Comparison of ENCODE assay signal across 24 cellular contexts in the genomic region with DNA sequence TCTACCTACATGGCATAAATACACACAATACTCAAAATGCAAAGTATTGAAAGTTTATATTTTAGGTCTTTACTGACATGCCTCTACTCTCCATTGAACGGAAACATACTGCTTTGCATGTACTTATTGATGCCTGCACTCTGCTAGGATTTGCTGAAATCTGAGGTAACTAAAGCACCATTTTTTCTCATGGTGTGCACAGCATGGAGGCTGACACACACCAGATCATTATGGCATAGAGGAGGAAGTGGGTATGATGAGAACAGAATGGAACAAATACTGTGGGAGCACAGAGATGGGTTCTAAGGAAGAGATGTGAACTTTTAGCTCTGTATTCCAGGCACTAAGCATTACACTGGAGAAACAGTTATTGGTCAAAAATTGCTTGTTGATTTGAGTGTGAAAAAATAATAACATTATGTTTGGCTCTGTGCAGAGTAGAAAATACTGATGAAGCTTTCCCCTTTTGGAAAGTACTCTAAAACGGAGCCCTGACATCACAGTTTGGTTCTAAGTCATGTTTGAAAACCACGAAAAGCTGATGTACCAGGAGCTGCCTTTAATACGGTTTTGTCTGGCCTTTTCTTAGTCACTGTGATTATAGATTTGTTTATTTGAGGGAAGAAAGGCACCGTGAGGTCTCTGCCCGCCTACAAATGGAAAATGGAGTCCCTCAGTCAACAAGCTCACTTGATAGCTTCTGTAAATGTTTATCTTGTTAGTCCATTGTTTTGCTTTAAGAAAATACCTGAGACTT. TPM values are rescaled to one million over a fixed set of nuclear protein-coding genes. Genes with fewer than 3 reads are reported as not detected.
A peak's percentile ranks its signal among the peaks of the same experiment; 100 is the strongest.
DNase-seq lines count a peak whose midpoint lies in the region; ATAC-seq lines count a peak whose summit lies in the region.
"Had no signal": no experiment of that assay in that cellular context is flagged by ENCODE, and none has a peak within 500 bp of the region (broad histone marks: within the 10 kb centered on the region; RNA-seq: fewer than 3 reads in every experiment).

No MANE protein-coding gene starts in this region.

- no peaks in the 10 kb centered on the region for H3K36me3 Mint-ChIP-seq in stimulated activated effector memory CD8-positive, alpha-beta T cell treated with anti-CD3 and anti-CD28 coated beads, Interleukin-12 subunit alpha, Interleukin-12 subunit beta, amount 100 ng/mL, for 72 hours
- H3K36me3 Mint-ChIP-seq in activated T-cell treated with anti-CD3 and anti-CD28 coated beads, Interleukin-2, amount 50 U/mL, for 4 hours (ENCODE audit: insufficient read depth): no peaks in the 10 kb centered on the region
- H3K36me3 Mint-ChIP-seq: CD14-positive monocyte; CD8-positive, alpha-beta memory T cell had no signal

- DNase-seq in NCI-H510A treated with DMSO at 0.1 percent for 48 hours (lab: John Stamatoyannopoulos, UW) (peak; percentile 12), NCI-H510A (lab: John Stamatoyannopoulos, UW) (no peak), head of caudate nucleus (no peak)
- no peak for DNase-seq in stimulated activated effector memory CD8-positive, alpha-beta T cell treated with anti-CD3 and anti-CD28 coated beads, Interleukin-12 subunit alpha, Interleukin-12 subunit beta, amount 100 ng/mL, for 72 hours (ENCODE audit: low spot score in 2 of 2)
- DNase-seq in activated T-cell treated with anti-CD3 and anti-CD28 coated beads, Interleukin-2, amount 50 U/mL, for 4 hours: no peak
- DNase-seq in stimulated activated naive CD8-positive, alpha-beta T cell treated with anti-CD3 and anti-CD28 coated beads, Interleukin-15, amount 100 ng/mL, for 72 hours: no peak
- DNase-seq: 8988T; ACHN; AML-193; BE2C; Calu3; CD4-positive, alpha-beta T cell; CD8-positive, alpha-beta memory T cell; DMS53; DMS79 treated with DMSO at 0.1 percent for 48 hours; GF-D8; HFFc6 had no signal

- intact Hi-C loops in head of caudate nucleus (cut with DNase I): no loop called here

- H3K27ac Mint-ChIP-seq in stimulated activated effector memory CD8-positive, alpha-beta T cell treated with anti-CD3 and anti-CD28 coated beads, Interleukin-12 subunit alpha, Interleukin-12 subunit beta, amount 100 ng/mL, for 72 hours: no peak overlapping the region
- H3K27ac Mint-ChIP-seq in stimulated activated naive CD8-positive, alpha-beta T cell treated with anti-CD3 and anti-CD28 coated beads, Interleukin-15, amount 100 ng/mL, for 72 hours: no peak overlapping the region
- H3K27ac Mint-ChIP-seq: CD14-positive monocyte; CD4-positive, alpha-beta T cell; CD8-positive, alpha-beta memory T cell; GM23338; HFFc6 had no signal

- no peak overlapping the region for H3K4me3 Mint-ChIP-seq in stimulated activated effector memory CD8-positive, alpha-beta T cell treated with anti-CD3 and anti-CD28 coated beads, Interleukin-12 subunit alpha, Interleukin-12 subunit beta, amount 100 ng/mL, for 72 hours
- no peak overlapping the region for H3K4me3 Mint-ChIP-seq in activated T-cell treated with anti-CD3 and anti-CD28 coated beads, Interleukin-2, amount 50 U/mL, for 4 hours
- no peak overlapping the region for H3K4me3 Mint-ChIP-seq in stimulated activated naive CD8-positive, alpha-beta T cell treated with anti-CD3 and anti-CD28 coated beads, Interleukin-15, amount 100 ng/mL, for 72 hours
- H3K4me3 Mint-ChIP-seq: CD14-positive monocyte; CD4-positive, alpha-beta T cell; CD8-positive, alpha-beta memory T cell; GM23338; HFFc6 had no signal

- no peaks in the 10 kb centered on the region for H3K9me3 Mint-ChIP-seq in stimulated activated effector memory CD8-positive, alpha-beta T cell treated with anti-CD3 and anti-CD28 coated beads, Interleukin-12 subunit alpha, Interleukin-12 subunit beta, amount 100 ng/mL, for 72 hours
- H3K9me3 Mint-ChIP-seq in activated T-cell treated with anti-CD3 and anti-CD28 coated beads, Interleukin-2, amount 50 U/mL, for 4 hours: no peaks in the 10 kb centered on the region
- no peaks in the 10 kb centered on the region for H3K9me3 Mint-ChIP-seq in stimulated activated naive CD8-positive, alpha-beta T cell treated with anti-CD3 and anti-CD28 coated beads, Interleukin-15, amount 100 ng/mL, for 72 hours
- H3K9me3 Mint-ChIP-seq: CD4-positive, alpha-beta T cell; CD8-positive, alpha-beta memory T cell; GM23338 had no signal

- no peaks in the 10 kb centered on the region for H3K4me1 Mint-ChIP-seq in stimulated activated effector memory CD8-positive, alpha-beta T cell treated with anti-CD3 and anti-CD28 coated beads, Interleukin-12 subunit alpha, Interleukin-12 subunit beta, amount 100 ng/mL, for 72 hours
- H3K4me1 Mint-ChIP-seq in activated T-cell treated with anti-CD3 and anti-CD28 coated beads, Interleukin-2, amount 50 U/mL, for 4 hours (ENCODE audit: low read depth): no peaks in the 10 kb centered on the region
- H3K4me1 Mint-ChIP-seq in stimulated activated naive CD8-positive, alpha-beta T cell treated with anti-CD3 and anti-CD28 coated beads, Interleukin-15, amount 100 ng/mL, for 72 hours: no peaks in the 10 kb centered on the region
- H3K4me1 Mint-ChIP-seq: CD14-positive monocyte; CD8-positive, alpha-beta memory T cell; GM23338 had no signal

- ATAC-seq in GM19351 (IDR thresholded peaks at IDR 0.05; ENCODE audit: unreplicated experiment) (peak; percentile 66), HG02610 (IDR thresholded peaks at IDR 0.05; ENCODE audit: unreplicated experiment) (peak; percentile 49)
- peak; percentile 45 for ATAC-seq in stimulated activated effector memory CD8-positive, alpha-beta T cell treated with anti-CD3 and anti-CD28 coated beads, Interleukin-12 subunit alpha, Interleukin-12 subunit beta, amount 100 ng/mL, for 72 hours
- ATAC-seq in activated T-cell treated with anti-CD3 and anti-CD28 coated beads, Interleukin-2, amount 50 U/mL, for 4 hours: no peak
- ATAC-seq in stimulated activated naive CD8-positive, alpha-beta T cell treated with anti-CD3 and anti-CD28 coated beads, Interleukin-15, amount 100 ng/mL, for 72 hours: no peak
- ATAC-seq: A549, GM23338 had no signal

- H3K27me3 Mint-ChIP-seq in activated T-cell treated with anti-CD3 and anti-CD28 coated beads, Interleukin-2, amount 50 U/mL, for 4 hours (ENCODE audit: low read depth): no peaks in the 10 kb centered on the region
- peaks cover 5% of the 10 kb centered on the region for H3K27me3 Mint-ChIP-seq in stimulated activated naive CD8-positive, alpha-beta T cell treated with anti-CD3 and anti-CD28 coated beads, Interleukin-15, amount 100 ng/mL, for 72 hours

RNA-seq across cellular contexts. Expression of gene OR52R1, which starts 5.6 kb away (rescaled TPM):
- not detected for total RNA-seq in activated T-cell treated with anti-CD3 and anti-CD28 coated beads, Interleukin-2, amount 50 U/mL, for 4 hours
- total RNA-seq: Calu3; CD4-positive, alpha-beta T cell; CD8-positive, alpha-beta memory T cell; Daoy; G401; GM23338; HFFc6 had no signal

RNA-seq across cellular contexts. Expression of gene OR51F2, which starts 22.5 kb away (rescaled TPM):
- total RNA-seq in activated T-cell treated with anti-CD3 and anti-CD28 coated beads, Interleukin-2, amount 50 U/mL, for 4 hours: not detected
- total RNA-seq: Calu3; CD4-positive, alpha-beta T cell; CD8-positive, alpha-beta memory T cell; Daoy; G401; GM23338; HFFc6 had no signal

RNA-seq across cellular contexts. Expression of gene OR51F1, which starts 28.9 kb away (rescaled TPM):
- total RNA-seq in activated T-cell treated with anti-CD3 and anti-CD28 coated beads, Interleukin-2, amount 50 U/mL, for 4 hours: not detected
- total RNA-seq: Calu3; CD4-positive, alpha-beta T cell; CD8-positive, alpha-beta memory T cell; Daoy; G401; GM23338; HFFc6 had no signal

RNA-seq across cellular contexts. Expression of gene OR51S1, which starts 50.4 kb away (rescaled TPM):
- total RNA-seq in activated T-cell treated with anti-CD3 and anti-CD28 coated beads, Interleukin-2, amount 50 U/mL, for 4 hours: not detected
- total RNA-seq: Calu3; CD4-positive, alpha-beta T cell; CD8-positive, alpha-beta memory T cell; Daoy; G401; GM23338; HFFc6 had no signal

Comparison
In these comparisons a context has a peak if more than half of its experiments do, and no peak if none do; other contexts are left out.
1. ATAC-seq: peak in GM19351 (single experiment), HG02610 (single experiment) and stimulated activated effector memory CD8-positive, alpha-beta T cell treated with anti-CD3 and anti-CD28 coated beads, Interleukin-12 subunit alpha, Interleukin-12 subunit beta, amount 100 ng/mL, for 72 hours (single experiment); none in activated T-cell treated with anti-CD3 and anti-CD28 coated beads, Interleukin-2, amount 50 U/mL, for 4 hours (0 of 2) and stimulated activated naive CD8-positive, alpha-beta T cell treated with anti-CD3 and anti-CD28 coated beads, Interleukin-15, amount 100 ng/mL, for 72 hours (single experiment).